ENCODE assay signal across 8 cellular contexts in genomic region chr9:125747053-125747764, GRCh38. TPM values are rescaled to one million over a fixed set of nuclear protein-coding genes. Genes with fewer than 3 reads are reported as not detected.
DNase-seq lines count a peak whose midpoint lies in the region; ATAC-seq and TF ChIP-seq lines count a peak whose summit lies in the region.

Gene PBX3 (plus strand): TSS chr9:125747373.

- peak within 1 kb of the TSS; percentile 92 for H3K18ac ChIP-seq in trophoblast cell (ENCODE audit: low read length)

- H3K9me3 ChIP-seq in SJSA1 (replicated peaks) (no peaks in the 10 kb centered on the region), trophoblast cell (ENCODE audit: insufficient read depth, low read depth, low read length) (no peaks in the 10 kb centered on the region)

- WGBS in trophoblast cell (ENCODE audit: extremely low coverage, insufficient coverage, insufficient read length), result no CpG with 5 or more reads among the region's 107 CpGs

- peaks cover 0 to 15% of the 10 kb centered on the region in 2 donors for H3K36me3 Mint-ChIP-seq in activated naive CD4-positive, alpha-beta T cell treated with anti-CD3 and anti-CD28 coated beads, Interleukin-2, amount 50 U/mL, for 72 hours

- H2BK120ac ChIP-seq in trophoblast cell (ENCODE audit: insufficient read depth, low read length, poor library complexity), result peak within 1 kb of the TSS; percentile 6

- H3K4me3 ChIP-seq in SJSA1, result peak within 1 kb of the TSS; percentile 66
- H3K4me3 ChIP-seq in trophoblast cell (ENCODE audit: low read depth, low read length), result peak within 1 kb of the TSS; percentile 90

- peak within 1 kb of the TSS; percentile 96 for H3K9ac ChIP-seq in trophoblast cell (ENCODE audit: low read length)

- H3K36me3 ChIP-seq in SJSA1 (peaks cover 9% of the 10 kb centered on the region; the same call in 1 of the 2 replicates), trophoblast cell (ENCODE audit: control insufficient read depth in 1 of 2, insufficient read depth in 2 of 2, low read length in 2 of 2) (no peaks in the 10 kb centered on the region)

- H3K4ac ChIP-seq in trophoblast cell (ENCODE audit: low read depth, low read length), result peak within 1 kb of the TSS; percentile 81

- H3K4me2 ChIP-seq in trophoblast cell (ENCODE audit: low read length), result peak within 1 kb of the TSS; percentile 99

- H3K27me3 ChIP-seq in SJSA1 (replicated peaks) (no peaks in the 10 kb centered on the region), trophoblast cell (ENCODE audit: insufficient read depth, low read length) (no peaks in the 10 kb centered on the region)

- peak within 1 kb of the TSS; percentile 73 for H3K14ac ChIP-seq in trophoblast cell (ENCODE audit: low read length)

- H3K9me3 Mint-ChIP-seq in activated naive CD4-positive, alpha-beta T cell treated with anti-CD3 and anti-CD28 coated beads, Interleukin-2, amount 50 U/mL, for 72 hours, result no peaks in the 10 kb centered on the region

- peak within 1 kb of the TSS; percentile 57 for H4K91ac ChIP-seq in trophoblast cell (ENCODE audit: low read depth, low read length)

- peak; percentile 14 for ATAC-seq in HG03135 (IDR thresholded peaks at IDR 0.05; ENCODE audit: unreplicated experiment)
- ATAC-seq in activated naive CD4-positive, alpha-beta T cell treated with anti-CD3 and anti-CD28 coated beads, Interleukin-2, amount 50 U/mL, for 72 hours, result peak; percentile 16 to 25

- peak within 1 kb of the TSS; percentile 2 for H2BK5ac ChIP-seq in trophoblast cell (ENCODE audit: low read depth, low read length, poor library complexity)

- DNase-seq in ACHN, result peak; percentile 42
- DNase-seq in SJSA1 (ENCODE audit: low read depth in 1 of 2, low spot score in 2 of 2), result peak in 1 of 2 experiments; percentile 52
- peak; percentile 47 to 63 for DNase-seq in activated naive CD4-positive, alpha-beta T cell treated with anti-CD3 and anti-CD28 coated beads, Interleukin-2, amount 50 U/mL, for 72 hours (ENCODE audit: low spot score in 2 of 2)
- peak; percentile 82 for DNase-seq in cardiac septum (ENCODE audit: low spot score)
- peak in 1 of 2 donors; percentile 44 for DNase-seq in trophoblast cell
- DNase-seq in OCI-M2 (lab: John Stamatoyannopoulos, UW; ENCODE audit: unreplicated experiment), result no peak

- no peak within 1 kb of the TSS for H2BK12ac ChIP-seq in trophoblast cell (ENCODE audit: low read length)

- peak; percentile 25 for TF ChIP-seq POLR2A in GM18526 (IDR thresholded peaks at IDR 0.05; ENCODE audit: extremely low read depth, insufficient read length)

- peaks cover 15% of the 10 kb centered on the region for H3K79me1 ChIP-seq in trophoblast cell (ENCODE audit: low read length)

- no peak within 1 kb of the TSS for H2AK5ac ChIP-seq in trophoblast cell (ENCODE audit: low read length)

- no peak within 1 kb of the TSS for H3K23ac ChIP-seq in trophoblast cell (ENCODE audit: low read length)

- H3K27ac Mint-ChIP-seq in activated naive CD4-positive, alpha-beta T cell treated with anti-CD3 and anti-CD28 coated beads, Interleukin-2, amount 50 U/mL, for 72 hours, result peak within 1 kb of the TSS; percentile 81 to 97

- intact Hi-C loops in cardiac septum (cut with DNase I), result loop anchor here (2.0 to 10.0 kb wide), 2 partner anchors 142 to 478 kb away; no protein-coding TSS in a partner anchor

- peak within 1 kb of the TSS; percentile 71 for H2AFZ ChIP-seq in trophoblast cell (ENCODE audit: insufficient read depth, low read length, poor library complexity)

- peaks cover 8% of the 10 kb centered on the region for H3K79me2 ChIP-seq in trophoblast cell (ENCODE audit: control insufficient read depth, insufficient read depth, low read length, poor library complexity)

- H3K4me1 ChIP-seq in SJSA1 (replicated peaks) (peaks cover 30% of the 10 kb centered on the region), trophoblast cell (ENCODE audit: control insufficient read depth in 1 of 2, insufficient read depth in 2 of 2, low read length in 2 of 2) (peaks cover 3 to 4% of the 10 kb centered on the region in 2 experiments)

- in situ Hi-C loops in ACHN (cut with HindIII; ENCODE audit: low pct_ligation_motif_present, low pct_unique_long_range_greater_than_20kb, low sequenced_read_pairs), result no loop called here

- peak within 1 kb of the TSS; percentile 74 for H3K27ac ChIP-seq in SJSA1
- peak within 1 kb of the TSS; percentile 82 for H3K27ac ChIP-seq in trophoblast cell (ENCODE audit: low read depth, low read length)

- H4K12ac ChIP-seq in trophoblast cell (ENCODE audit: low read depth, low read length), result peak within 1 kb of the TSS; percentile 90

- peak within 1 kb of the TSS; percentile 68 for H4K8ac ChIP-seq in trophoblast cell (ENCODE audit: low read depth, low read length)

RNA-seq across cellular contexts. Expression of gene PBX3, which starts in this region (rescaled TPM):
- total RNA-seq in SJSA1 (2014; rRNA removed; shearing (Covaris generic)), result 15.1 and 32.8 TPM in 2 replicates
- total RNA-seq in activated naive CD4-positive, alpha-beta T cell treated with anti-CD3 and anti-CD28 coated beads, Interleukin-2, amount 50 U/mL, for 72 hours, result 10 to 100 TPM; 16.9 to 17.6 TPM
- total RNA-seq in cardiac septum, result 56.2 TPM
- 23.6 and 26.4 TPM in 2 replicates for polyA plus RNA-seq in trophoblast cell (2013)
